In genomic region chr12:49019120-49019430, GRCh38 we compare ENCODE assay signal across 8 cellular contexts. TPM values are rescaled to one million over a fixed set of nuclear protein-coding genes. Genes with fewer than 3 reads are reported as not detected.
A peak's percentile ranks its signal among the peaks of the same experiment; 100 is the strongest.
DNase-seq lines count a peak whose midpoint lies in the region; ATAC-seq and TF ChIP-seq lines count a peak whose summit lies in the region.

No MANE protein-coding gene starts in this region.

- no peak for TF ChIP-seq POLR2A in erythroblast (IDR thresholded peaks at IDR 0.05; ENCODE audit: low read length)

- intact Hi-C loops in Caco-2 (cut with micrococcal nuclease; ENCODE audit: unreplicated experiment) (no loop called here), right cardiac atrium (cut with DNase I) (no loop called here), head of caudate nucleus (cut with DNase I) (no loop called here)

- ATAC-seq in HG02642 (IDR thresholded peaks at IDR 0.05; ENCODE audit: poor library complexity, unreplicated experiment) (peak; percentile 23), right cardiac atrium (peak; percentile 5 to 25)
- peak; percentile 54 for ATAC-seq in stimulated activated naive B cell treated with anti-CD40 and anti-IgM and Interleukin-4, amounts not matched to agents 10 μg/mL and 1 μg/mL and 100 μg/mL, for 72 hours (replicated peaks)

- WGBS in right cardiac atrium, result 5% methylated on average over 8 of the region's 8 CpGs

- POLR2A ChIA-PET in Caco-2 (lab: Charles Lee), result interaction anchor here (0.6 kb wide), 1 partner anchor 129 kb away, joined by 3 read pairs; no protein-coding TSS in a partner anchor
- POLR2A ChIA-PET in activated CD4-positive, alpha-beta memory T cell treated with anti-CD3 and anti-CD28 coated beads, Interleukin-2, amount 10 ng/mL, durations not matched to agents 7 days and 5 days (lab: Charles Lee), result interaction anchor here (1.2 to 3.1 kb wide), 13 partner anchors 12 to 169 kb away, joined by 3 to 24 read pairs (median 6); partner anchors contain the start of genes ARF3, DDX23, RHEBL1 and TUBA1A

- no peak for DNase-seq in Caco-2
- no peak for DNase-seq in activated CD4-positive, alpha-beta memory T cell treated with anti-CD3 and anti-CD28 coated beads, Interleukin-2, amount 10 ng/mL, durations not matched to agents 7 days and 5 days
- no peak for DNase-seq in right cardiac atrium
- no peak for DNase-seq in stimulated activated naive B cell treated with anti-CD40 and anti-IgM and Interleukin-4, amounts not matched to agents 10 μg/mL and 1 μg/mL and 100 μg/mL, for 72 hours
- DNase-seq in erythroblast (lab: John Stamatoyannopoulos, UW), result no peak
- no peak for DNase-seq in iPS-NIHi7 (ENCODE audit: extremely low spot score)
- DNase-seq in head of caudate nucleus, result no peak

- H3K9me3 ChIP-seq in Caco-2 (no peaks in the 10 kb centered on the region), right cardiac atrium (ENCODE audit: control insufficient read depth, low read length) (no peaks in the 10 kb centered on the region)

- H3K4me3 ChIP-seq in Caco-2 (ENCODE audit: low read depth, low read length) (peak overlapping the region; percentile 73), right cardiac atrium (ENCODE audit: low read length) (peak overlapping the region; percentile 78)

- H3K27me3 ChIP-seq in Caco-2 (replicated peaks; ENCODE audit: control insufficient read depth, insufficient read depth, low read length) (no peaks in the 10 kb centered on the region), right cardiac atrium (ENCODE audit: control insufficient read depth, insufficient read depth) (no peaks in the 10 kb centered on the region)

- H3K27me3 Mint-ChIP-seq in Caco-2 (ENCODE audit: insufficient read depth, unreplicated experiment), result no peaks in the 10 kb centered on the region
- no peaks in the 10 kb centered on the region for H3K27me3 Mint-ChIP-seq in activated CD4-positive, alpha-beta memory T cell treated with anti-CD3 and anti-CD28 coated beads, Interleukin-2, amount 10 ng/mL, durations not matched to agents 7 days and 5 days
- no peaks in the 10 kb centered on the region for H3K27me3 Mint-ChIP-seq in stimulated activated naive B cell treated with anti-CD40 and anti-IgM and Interleukin-4, amounts not matched to agents 10 μg/mL and 1 μg/mL and 100 μg/mL, for 72 hours

- no peaks in the 10 kb centered on the region for H3K9me3 Mint-ChIP-seq in Caco-2 (ENCODE audit: unreplicated experiment)
- H3K9me3 Mint-ChIP-seq in activated CD4-positive, alpha-beta memory T cell treated with anti-CD3 and anti-CD28 coated beads, Interleukin-2, amount 10 ng/mL, durations not matched to agents 7 days and 5 days, result no peaks in the 10 kb centered on the region
- no peaks in the 10 kb centered on the region for H3K9me3 Mint-ChIP-seq in stimulated activated naive B cell treated with anti-CD40 and anti-IgM and Interleukin-4, amounts not matched to agents 10 μg/mL and 1 μg/mL and 100 μg/mL, for 72 hours

- no peak for TF ChIP-seq CTCF in Caco-2 (IDR thresholded peaks at IDR 0.05; ENCODE audit: insufficient read depth in 1 of 2, low read depth in 1 of 2, low read length in 1 of 2, severe bottlenecking in 1 of 2, unreplicated experiment in 1 of 2)

- BruUV-seq in Caco-2 (replicated peaks; lab: Mats Ljungman, UMichigan), result TSS peak; percentile 94

- peak overlapping the region; percentile 98 for H3K27ac Mint-ChIP-seq in Caco-2 (ENCODE audit: unreplicated experiment)
- H3K27ac Mint-ChIP-seq in activated CD4-positive, alpha-beta memory T cell treated with anti-CD3 and anti-CD28 coated beads, Interleukin-2, amount 10 ng/mL, durations not matched to agents 7 days and 5 days, result peak overlapping the region; percentile 98
- H3K27ac Mint-ChIP-seq in stimulated activated naive B cell treated with anti-CD40 and anti-IgM and Interleukin-4, amounts not matched to agents 10 μg/mL and 1 μg/mL and 100 μg/mL, for 72 hours, result peak overlapping the region; percentile 98

- H3K4me3 Mint-ChIP-seq in Caco-2 (ENCODE audit: unreplicated experiment), result peak overlapping the region; percentile 91
- peak overlapping the region; percentile 90 for H3K4me3 Mint-ChIP-seq in activated CD4-positive, alpha-beta memory T cell treated with anti-CD3 and anti-CD28 coated beads, Interleukin-2, amount 10 ng/mL, durations not matched to agents 7 days and 5 days
- peak overlapping the region; percentile 94 to 95 for H3K4me3 Mint-ChIP-seq in stimulated activated naive B cell treated with anti-CD40 and anti-IgM and Interleukin-4, amounts not matched to agents 10 μg/mL and 1 μg/mL and 100 μg/mL, for 72 hours

- peak overlapping the region; percentile 95 for H3K27ac ChIP-seq in right cardiac atrium (ENCODE audit: low read length)

- H3K4me1 Mint-ChIP-seq in Caco-2 (ENCODE audit: low read depth, unreplicated experiment), result peaks cover 19% of the 10 kb centered on the region
- peaks cover 46% of the 10 kb centered on the region for H3K4me1 Mint-ChIP-seq in activated CD4-positive, alpha-beta memory T cell treated with anti-CD3 and anti-CD28 coated beads, Interleukin-2, amount 10 ng/mL, durations not matched to agents 7 days and 5 days
- H3K4me1 Mint-ChIP-seq in stimulated activated naive B cell treated with anti-CD40 and anti-IgM and Interleukin-4, amounts not matched to agents 10 μg/mL and 1 μg/mL and 100 μg/mL, for 72 hours, result peaks cover 16 to 47% of the 10 kb centered on the region in 2 donors

- no peaks in the 10 kb centered on the region for H3K36me3 ChIP-seq in Caco-2 (ENCODE audit: control insufficient read depth, insufficient read depth, low read length)

- CTCF ChIA-PET in Caco-2 (lab: Charles Lee), result interaction anchor here (0.9 to 2.1 kb wide), 6 partner anchors 10 to 69 kb away, joined by 3 to 33 read pairs (median 6); partner anchors contain the start of gene DDN
- CTCF ChIA-PET in activated CD4-positive, alpha-beta memory T cell treated with anti-CD3 and anti-CD28 coated beads, Interleukin-2, amount 10 ng/mL, durations not matched to agents 7 days and 5 days (lab: Charles Lee), result interaction anchor here (0.9 to 5.2 kb wide), 16 partner anchors 10 to 166 kb away, joined by 3 to 63 read pairs (median 6); partner anchors contain the start of genes ARF3, DDN, DDX23 and RHEBL1

- H3K4me1 ChIP-seq in Caco-2 (0 out of 2 replicates have a peak, but pooled peaks cover 4% of the 10 kb centered on the region), right cardiac atrium (ENCODE audit: control insufficient read depth, insufficient read depth, low read length) (peaks cover 6% of the 10 kb centered on the region)

- peaks cover 68% of the 10 kb centered on the region for H3K36me3 Mint-ChIP-seq in Caco-2 (ENCODE audit: insufficient read depth, unreplicated experiment)
- H3K36me3 Mint-ChIP-seq in activated CD4-positive, alpha-beta memory T cell treated with anti-CD3 and anti-CD28 coated beads, Interleukin-2, amount 10 ng/mL, durations not matched to agents 7 days and 5 days (ENCODE audit: low read depth), result peaks cover 52% of the 10 kb centered on the region
- peaks cover 35 to 58% of the 10 kb centered on the region in 2 donors for H3K36me3 Mint-ChIP-seq in stimulated activated naive B cell treated with anti-CD40 and anti-IgM and Interleukin-4, amounts not matched to agents 10 μg/mL and 1 μg/mL and 100 μg/mL, for 72 hours

RNA-seq across cellular contexts. Expression of gene PRKAG1, which starts 0.5 kb away (rescaled TPM):
- total RNA-seq in Caco-2 (2022) (60.3 and 61.4 TPM in 2 replicates), right cardiac atrium (10 to 100 TPM; 65.7 to 88.9 (median 80.7) TPM)
- total RNA-seq in activated CD4-positive, alpha-beta memory T cell treated with anti-CD3 and anti-CD28 coated beads, Interleukin-2, amount 10 ng/mL, durations not matched to agents 7 days and 5 days, result 10 to 100 TPM; 65.9 to 70.2 TPM
- polyA plus RNA-seq in right cardiac atrium, result 72.4 TPM

RNA-seq across cellular contexts. Expression of gene DDN, which starts 19.9 kb away (rescaled TPM):
- total RNA-seq in Caco-2 (2022), result 1.7 and 1.9 TPM in 2 replicates
- total RNA-seq in activated CD4-positive, alpha-beta memory T cell treated with anti-CD3 and anti-CD28 coated beads, Interleukin-2, amount 10 ng/mL, durations not matched to agents 7 days and 5 days, result under 1 TPM; 0.23 TPM
- total RNA-seq in right cardiac atrium, result 1 to 10 TPM in 2 of 4 donors, under 1 TPM in 2; 0.42 to 2.8 (median 1.1) TPM
- 1.6 TPM for polyA plus RNA-seq in right cardiac atrium

RNA-seq across cellular contexts. Expression of gene WNT1, which starts 41.0 kb away (rescaled TPM):
- total RNA-seq in Caco-2 (2022) (0.63 TPM in 1 of 2 replicates, not detected in the other), right cardiac atrium (not detected)
- total RNA-seq in activated CD4-positive, alpha-beta memory T cell treated with anti-CD3 and anti-CD28 coated beads, Interleukin-2, amount 10 ng/mL, durations not matched to agents 7 days and 5 days, result under 1 TPM; 0.33 to 0.73 TPM
- not detected for polyA plus RNA-seq in right cardiac atrium

RNA-seq across cellular contexts. Expression of gene KMT2D, which starts 41.5 kb away (rescaled TPM):
- total RNA-seq in Caco-2 (2022) (139 and 140 TPM in 2 replicates), right cardiac atrium (10 to 100 TPM; 38.8 to 53.5 (median 46.2) TPM)
- 10 to 100 TPM; 82.3 to 87.8 TPM for total RNA-seq in activated CD4-positive, alpha-beta memory T cell treated with anti-CD3 and anti-CD28 coated beads, Interleukin-2, amount 10 ng/mL, durations not matched to agents 7 days and 5 days
- polyA plus RNA-seq in right cardiac atrium, result 43.1 TPM

RNA-seq across cellular contexts. Expression of gene WNT10B, which starts 47.5 kb away (rescaled TPM):
- total RNA-seq in Caco-2 (2022) (4.2 and 4.4 TPM in 2 replicates), right cardiac atrium (1 to 10 TPM in 1 of 4 donors, under 1 TPM in 3; 0.57 to 1.7 (median 0.73) TPM)
- 1 to 10 TPM; 4.1 to 4.2 TPM for total RNA-seq in activated CD4-positive, alpha-beta memory T cell treated with anti-CD3 and anti-CD28 coated beads, Interleukin-2, amount 10 ng/mL, durations not matched to agents 7 days and 5 days
- polyA plus RNA-seq in right cardiac atrium, result 0.66 TPM
